ENCODE assay signal across 1 cellular context in genomic region chr12:6748761-6749160, GRCh38.
TF ChIP-seq lines count a peak whose summit lies in the region.

No MANE protein-coding gene starts in this region.

TF ChIP-seq in HepG2, 621 proteins besides CTCF, POLR2A, EP300 and RAD21:
- peak; percentile 61 for TF ChIP-seq RBFOX2 (IDR thresholded peaks at IDR 0.05; ENCODE audit: low read depth, low read length)
- TF ChIP-seq AGO2 (optimal IDR thresholded peaks at IDR 0.05; ENCODE audit: low read depth, low read length), result peak; percentile 81
- TF ChIP-seq ZNF781 (CRISPR knock-in tag; IDR thresholded peaks at IDR 0.05; ENCODE audit: borderline replicate concordance, not compliant biosample characterization), result no peak
- TF ChIP-seq ARID5B (CRISPR knock-in tag; IDR thresholded peaks at IDR 0.05), result no peak
